ENCODE assay signal across 9 cellular contexts in genomic region chr17:75524269-75524970, GRCh38. TPM values are rescaled to one million over a fixed set of nuclear protein-coding genes. Genes with fewer than 3 reads are reported as not detected.
DNase-seq lines count a peak whose midpoint lies in the region; ATAC-seq, FAIRE-seq and TF ChIP-seq lines count a peak whose summit lies in the region.
"Had no signal": no experiment of that assay in that cellular context is flagged by ENCODE, and none has a peak within 500 bp of the region (broad histone marks: within the 10 kb centered on the region; RNA-seq: fewer than 3 reads in every experiment).

No MANE protein-coding gene starts in this region.

- H3K27ac ChIP-seq in K562 (ENCODE audit: extremely low read depth, low read depth, low read length) (peak overlapping the region; percentile 55; the same call in 1 of the 3 replicates), HepG2 (ENCODE audit: extremely low read length, insufficient read depth, low read length) (peak overlapping the region; percentile 64), substantia nigra (ENCODE audit: low read depth, low read length, poor library complexity, severe bottlenecking) (peak overlapping the region; percentile 73)

- peaks cover 12 to 35% of the 10 kb centered on the region in 2 experiments for H3K4me1 ChIP-seq in K562 (replicated peaks in 1 of 2; ENCODE audit: control insufficient read depth in 2 of 2, insufficient read depth in 2 of 2, low read length in 2 of 2)
- peaks cover 21% of the 10 kb centered on the region for H3K4me1 ChIP-seq in HepG2 (ENCODE audit: insufficient read depth, low read length)

- no peaks in the 10 kb centered on the region for H3K9me1 ChIP-seq in K562 (ENCODE audit: control insufficient read depth, insufficient read depth, low read length)

- no peak for TF ChIP-seq EP300 in K562 (IDR thresholded peaks at IDR 0.05; ENCODE audit: low read length)
- no peak for TF ChIP-seq EP300 in HepG2 (IDR thresholded peaks at IDR 0.05; ENCODE audit: low read depth in 2 of 2, low read length in 2 of 2)
- no peak for TF ChIP-seq EP300 in HepG2 (CRISPR knock-in tag; IDR thresholded peaks at IDR 0.05; ENCODE audit: borderline replicate concordance)

- in situ Hi-C loops in K562 (cut with MboI) (no loop called here), HepG2 (cut with HindIII; ENCODE audit: extremely low pct_ligation_motif_present, low pct_unique_long_range_greater_than_20kb) (no loop called here)

- H2AFZ ChIP-seq in K562 (ENCODE audit: low read depth, low read length) (peak overlapping the region; percentile 92), HepG2 (ENCODE audit: low read length) (no peak overlapping the region)

- H3K27me3 Mint-ChIP-seq in T-helper 2 cell treated with Interferon-gamma antibody and Interleukin-4, amounts not matched to agents 5 μg/mL and 100 μg/mL, for 36 hours (ENCODE audit: low read depth): peaks cover 12% of the 10 kb centered on the region

- H3K27me3 ChIP-seq in K562 (ENCODE audit: control insufficient read depth in 2 of 2, insufficient read depth in 2 of 2, low read length in 2 of 2) (no peaks in the 10 kb centered on the region), HepG2 (ENCODE audit: control insufficient read depth in 1 of 2, insufficient read depth in 2 of 2, low read length in 2 of 2) (no peaks in the 10 kb centered on the region)

- H3K9ac ChIP-seq in K562 (ENCODE audit: insufficient read depth in 1 of 2, low read depth in 2 of 2, low read length in 2 of 2) (peak overlapping the region; percentile 55 to 89; a peak in 3 of 4 replicates), HepG2 (ENCODE audit: insufficient read depth, low read depth, low read length) (peak overlapping the region; percentile 56; the same call in 1 of the 2 replicates)

- H3K4me3 Mint-ChIP-seq in T-helper 2 cell treated with Interferon-gamma antibody and Interleukin-4, amounts not matched to agents 5 μg/mL and 100 μg/mL, for 36 hours: peak overlapping the region; percentile 15

- no TSS peak for BruUV-seq in K562 (replicated peaks; lab: Mats Ljungman, UMichigan)
- no TSS peak for BruUV-seq in HepG2 (replicated peaks; lab: Mats Ljungman, UMichigan)

- DNase-seq in T-helper 2 cell treated with Interferon-gamma antibody and Interleukin-4, amounts not matched to agents 5 μg/mL and 100 μg/mL, for 36 hours (ENCODE audit: low spot score): no peak
- DNase-seq in T-helper 2 cell (no peak), K562 (ENCODE audit: extremely low read depth in 1 of 4, low spot score in 3 of 4) (no peak), HepG2 (ENCODE audit: low spot score) (no peak), substantia nigra (lab: John Stamatoyannopoulos, UW) (no peak), glomerular visceral epithelial cell (ENCODE audit: extremely low spot score) (no peak), DMS 273 treated with DMSO at 0.1 percent for 48 hours (lab: John Stamatoyannopoulos, UW) (no peak), AG08395 (ENCODE audit: low spot score) (no peak)

- peaks cover 19% of the 10 kb centered on the region for H3K36me3 Mint-ChIP-seq in T-helper 2 cell treated with Interferon-gamma antibody and Interleukin-4, amounts not matched to agents 5 μg/mL and 100 μg/mL, for 36 hours (ENCODE audit: low read depth)

- no peak for TF ChIP-seq POLR2A in K562 (conservative IDR thresholded peaks at IDR 0.05)
- TF ChIP-seq POLR2A in HepG2 (IDR thresholded peaks at IDR 0.05; ENCODE audit: insufficient read depth in 1 of 2, low read depth in 2 of 2, low read length in 2 of 2): no peak

- intact Hi-C loops in K562 (cut with micrococcal nuclease) (loop anchor here (10.0 kb wide), 1 partner anchor 240 kb away; the partner anchor contains the start of gene SLC25A19), HepG2 (cut with micrococcal nuclease; ENCODE audit: unreplicated experiment) (no loop called here)

- no peak overlapping the region for H3K27ac Mint-ChIP-seq in T-helper 2 cell treated with Interferon-gamma antibody and Interleukin-4, amounts not matched to agents 5 μg/mL and 100 μg/mL, for 36 hours

- no peak for TF ChIP-seq RAD21 in K562 (CRISPR knock-in tag; conservative IDR thresholded peaks at IDR 0.05 in 1 of 2, IDR thresholded peaks at IDR 0.05 in 1 of 2)
- TF ChIP-seq RAD21 in HepG2 (CRISPR knock-in tag; IDR thresholded peaks at IDR 0.05): no peak

- TF ChIP-seq CTCF in K562 (IDR thresholded peaks at IDR 0.05 in 2 of 3, conservative IDR thresholded peaks at IDR 0.05 in 1 of 3; ENCODE audit: insufficient read depth in 2 of 3, low read depth in 1 of 3, low read length in 3 of 3): no peak
- no peak for TF ChIP-seq CTCF in HepG2 (CRISPR knock-in tag; IDR thresholded peaks at IDR 0.05)

- H3K4me3 ChIP-seq in K562: peak overlapping the region; percentile 94
- peak overlapping the region; percentile 85 to 95 (median 86); a peak in 5 of 6 replicates for H3K4me3 ChIP-seq in HepG2 (replicated peaks in 1 of 3; ENCODE audit: insufficient read depth in 1 of 3, low read depth in 2 of 3, low read length in 3 of 3)

- H4K20me1 ChIP-seq in K562 (replicated peaks; ENCODE audit: control insufficient read depth, insufficient read depth, low read length) (no peaks in the 10 kb centered on the region; the same call in 1 of the 2 replicates), HepG2 (ENCODE audit: insufficient read depth, low read length) (peaks cover 5% of the 10 kb centered on the region; the same call in 1 of the 2 replicates)

- POLR2A ChIA-PET in K562 (lab: Yijun Ruan, JAX) (interaction anchor here (0.8 to 1.3 kb wide), 4 partner anchors 8 to 46 kb away, joined by 3 to 5 read pairs (median 4); partner anchors contain the start of gene TSEN54), HepG2 (lab: Yijun Ruan, JAX) (interaction anchor here (0.5 to 3.0 kb wide), 16 partner anchors 8 to 255 kb away, joined by 3 to 29 read pairs (median 6); partner anchors contain the start of genes TMEM94 and TSEN54)

- FAIRE-seq in K562 (lab: Jason Lieb, UNC): peak; percentile 32
- FAIRE-seq in HepG2 (lab: Jason Lieb, UNC): no peak
- FAIRE-seq: A204.1 had no signal

- peaks cover 41% of the 10 kb centered on the region for H3K36me3 ChIP-seq in K562 (ENCODE audit: control insufficient read depth, insufficient read depth, low read length)
- peaks cover 3 to 21% of the 10 kb centered on the region in 2 experiments; a peak in 4 of 5 replicates for H3K36me3 ChIP-seq in HepG2 (replicated peaks in 1 of 2; ENCODE audit: control insufficient read depth in 1 of 2, insufficient read depth in 2 of 2, low read length in 2 of 2)

- peaks cover 8% of the 10 kb centered on the region; the same call in 1 of the 3 replicates for H3K79me2 ChIP-seq in K562 (ENCODE audit: control insufficient read depth, insufficient read depth, low read length)
- H3K79me2 ChIP-seq in HepG2 (ENCODE audit: insufficient read depth, low read length): peaks cover 17% of the 10 kb centered on the region

- WGBS in K562 (ENCODE audit: insufficient coverage, low coverage, missing lambda C conversion rate): 29% methylated on average over 18 of the region's 24 CpGs
- WGBS in HepG2 (ENCODE audit: low lambda C conversion rate): 42% methylated on average over 22 of the region's 24 CpGs

- CTCF ChIA-PET in K562 (lab: Yijun Ruan, JAX; ENCODE audit: low intra/inter-chr PET ratio) (interaction anchor here (1.9 to 2.3 kb wide), 2 partner anchors 9 to 98 kb away, joined by 9 read pairs; partner anchors contain the start of genes CASKIN2 and TSEN54), HepG2 (lab: Yijun Ruan, JAX; ENCODE audit: low intra/inter-chr PET ratio, low total read pairs) (interaction anchor here (1.5 to 2.7 kb wide), 3 partner anchors 8 to 98 kb away, joined by 4 to 26 read pairs (median 12); partner anchors contain the start of genes CASKIN2 and TSEN54)

- H3K4me2 ChIP-seq in K562 (ENCODE audit: insufficient read depth, low read length) (peak overlapping the region; percentile 73), HepG2 (ENCODE audit: low read depth, low read length) (peak overlapping the region; percentile 77)

- H3K9me3 Mint-ChIP-seq in T-helper 2 cell treated with Interferon-gamma antibody and Interleukin-4, amounts not matched to agents 5 μg/mL and 100 μg/mL, for 36 hours: no peaks in the 10 kb centered on the region

- ATAC-seq in K562 (no peak), HepG2 (no peak)

- H3K9me3 ChIP-seq in K562 (replicated peaks; ENCODE audit: control insufficient read depth, insufficient read depth, low read depth, low read length): no peaks in the 10 kb centered on the region
- H3K9me3 ChIP-seq in HepG2 (ENCODE audit: low read length): no peaks in the 10 kb centered on the region

- H3K4me1 Mint-ChIP-seq in T-helper 2 cell treated with Interferon-gamma antibody and Interleukin-4, amounts not matched to agents 5 μg/mL and 100 μg/mL, for 36 hours (ENCODE audit: low read depth): peaks cover 9% of the 10 kb centered on the region

RNA-seq across cellular contexts. Expression of gene LLGL2, which starts 1.1 kb away (rescaled TPM):
- 25.4 and 96.6 TPM in 2 replicates for total RNA-seq in K562 (2011; cell fraction: chromatin; rRNA removed; ENCODE audit: low replicate concordance)
- total RNA-seq in K562 (2011; cell fraction: nucleolus; rRNA removed): 63.3 and 66.7 TPM in 2 replicates
- total RNA-seq in K562 (2011; cell fraction: nucleoplasm; rRNA removed): 38.1 and 42.6 TPM in 2 replicates
- total RNA-seq in K562 (2014; rRNA removed) (17.9 and 19.5 TPM in 2 replicates), K562 (2014; rRNA removed; fragmentation: Illumina TruSeq; extraction: Trizol) (1.8 and 3.0 TPM in 2 replicates), K562 (2015; rRNA removed; fragmentation: Illumina TruSeq; extraction: Trizol) (10.2 and 11.8 TPM in 2 replicates), K562 (2021) (24.4 and 25.2 TPM in 2 replicates), HepG2 (2016; rRNA removed; fragmentation: Illumina TruSeq; extraction: Trizol) (53.9 and 86.7 TPM in 2 replicates)
- polyA plus RNA-seq in K562 (2011; rRNA removed) (12.5 and 16.0 TPM in 2 replicates), K562 (2014; fragmentation: Illumina TruSeq; extraction: Trizol) (3.7 and 14.7 TPM in 2 replicates), K562 (2014; fragmentation: Nextera tagmentation; extraction: Ambion mirVana) (1 to 10 TPM in 1 of 2 experiments, under 1 TPM in 1; 0.32 to 1.3 TPM), K562 (2014; rRNA removed) (17.7 and 23.7 TPM in 2 replicates), HepG2 (2011; rRNA removed) (83.0 and 109 TPM in 2 replicates)
- polyA plus RNA-seq in K562 (2011; cell fraction: cytosol; rRNA removed): 14.3 and 34.7 TPM in 2 replicates
- 44.8 and 82.4 TPM in 2 replicates for polyA plus RNA-seq in K562 (2011; cell fraction: nucleus; rRNA removed)
- polyA plus RNA-seq in K562 (2012): 14.8 and 26.6 TPM in 2 replicates
- polyA minus RNA-seq in K562 (2011; rRNA and poly(A)+ RNA removed): 4.3 and 6.7 TPM in 2 replicates
- polyA minus RNA-seq in K562 (2011; cell fraction: cytosol; rRNA and poly(A)+ RNA removed): 10.6 and 11.3 TPM in 2 replicates
- 21.3 and 23.8 TPM in 2 replicates for polyA minus RNA-seq in K562 (2011; cell fraction: nucleus; rRNA and poly(A)+ RNA removed)
- total RNA-seq in HepG2 (2016; cell fraction: cytosol; rRNA removed; fragmentation: Illumina TruSeq; extraction: Trizol; ENCODE audit: low read depth): 27.2 and 32.8 TPM in 2 replicates
- total RNA-seq in HepG2 (2016; cell fraction: insoluble cytoplasmic fraction; rRNA removed; fragmentation: Illumina TruSeq; extraction: Trizol): 51.9 and 87.2 TPM in 2 replicates
- 45.8 and 50.7 TPM in 2 replicates for total RNA-seq in HepG2 (2016; cell fraction: membrane; rRNA removed; fragmentation: Illumina TruSeq; extraction: Trizol)
- total RNA-seq in HepG2 (2016; cell fraction: nucleus; rRNA removed; fragmentation: Illumina TruSeq; extraction: Trizol): 72.1 and 85.8 TPM in 2 replicates
- polyA plus RNA-seq in HepG2 (2011; cell fraction: cytosol; rRNA removed): 40.2 and 67.1 TPM in 2 replicates
- 384 and 448 TPM in 2 replicates for polyA plus RNA-seq in HepG2 (2011; cell fraction: nucleus; rRNA removed)
- polyA plus RNA-seq in HepG2 (2012): 33.3 and 59.5 TPM in 2 replicates
- polyA plus RNA-seq in HepG2 (2016; cell fraction: cytosol; fragmentation: Illumina TruSeq; extraction: Trizol; ENCODE audit: low read depth): 23.2 and 28.1 TPM in 2 replicates
- 41.6 and 52.9 TPM in 2 replicates for polyA plus RNA-seq in HepG2 (2016; cell fraction: insoluble cytoplasmic fraction; fragmentation: Illumina TruSeq; extraction: Trizol; ENCODE audit: low read depth)
- 32.5 and 33.0 TPM in 2 replicates for polyA plus RNA-seq in HepG2 (2016; cell fraction: membrane; fragmentation: Illumina TruSeq; extraction: Trizol; ENCODE audit: low read depth)
- 204 and 230 TPM in 2 replicates for polyA plus RNA-seq in HepG2 (2016; cell fraction: nucleus; fragmentation: Illumina TruSeq; extraction: Trizol; ENCODE audit: insufficient read depth, low read depth)
- 30.9 and 126 TPM in 2 replicates for polyA minus RNA-seq in HepG2 (2011; rRNA and poly(A)+ RNA removed; ENCODE audit: low replicate concordance)
- polyA minus RNA-seq in HepG2 (2011; cell fraction: cytosol; rRNA and poly(A)+ RNA removed): 30.6 and 31.7 TPM in 2 replicates
- polyA minus RNA-seq in HepG2 (2011; cell fraction: nucleus; rRNA and poly(A)+ RNA removed): 79.4 and 86.0 TPM in 2 replicates

RNA-seq across cellular contexts. Expression of gene TSEN54, which starts 8.1 kb away (rescaled TPM):
- 43.1 and 96.1 TPM in 2 replicates for total RNA-seq in K562 (2011; cell fraction: chromatin; rRNA removed; ENCODE audit: low replicate concordance)
- total RNA-seq in K562 (2011; cell fraction: nucleolus; rRNA removed): 63.2 and 67.5 TPM in 2 replicates
- total RNA-seq in K562 (2011; cell fraction: nucleoplasm; rRNA removed): 52.4 and 53.0 TPM in 2 replicates
- total RNA-seq in K562 (2014; rRNA removed) (53.0 and 81.0 TPM in 2 replicates), K562 (2014; rRNA removed; fragmentation: Illumina TruSeq; extraction: Trizol) (34.6 and 48.9 TPM in 2 replicates), K562 (2015; rRNA removed; fragmentation: Illumina TruSeq; extraction: Trizol) (35.6 and 37.2 TPM in 2 replicates), K562 (2021) (58.0 and 64.3 TPM in 2 replicates), HepG2 (2016; rRNA removed; fragmentation: Illumina TruSeq; extraction: Trizol) (43.6 and 62.9 TPM in 2 replicates)
- polyA plus RNA-seq in K562 (2011; rRNA removed) (57.6 and 62.0 TPM in 2 replicates), K562 (2014; fragmentation: Illumina TruSeq; extraction: Trizol) (40.0 and 41.6 TPM in 2 replicates), K562 (2014; fragmentation: Nextera tagmentation; extraction: Ambion mirVana) (10 to 100 TPM in 1 of 2 experiments, 1 to 10 TPM in 1; 5.9 to 13.6 TPM), K562 (2014; rRNA removed) (55.6 and 62.6 TPM in 2 replicates), HepG2 (2011; rRNA removed) (63.3 and 64.4 TPM in 2 replicates)
- 56.9 and 82.8 TPM in 2 replicates for polyA plus RNA-seq in K562 (2011; cell fraction: cytosol; rRNA removed)
- 77.8 and 89.5 TPM in 2 replicates for polyA plus RNA-seq in K562 (2011; cell fraction: nucleus; rRNA removed)
- polyA plus RNA-seq in K562 (2012): 38.5 and 39.9 TPM in 2 replicates
- polyA minus RNA-seq in K562 (2011; rRNA and poly(A)+ RNA removed): 23.1 and 38.9 TPM in 2 replicates
- polyA minus RNA-seq in K562 (2011; cell fraction: cytosol; rRNA and poly(A)+ RNA removed): 16.1 and 23.9 TPM in 2 replicates
- 14.4 and 17.5 TPM in 2 replicates for polyA minus RNA-seq in K562 (2011; cell fraction: nucleus; rRNA and poly(A)+ RNA removed)
- total RNA-seq in HepG2 (2016; cell fraction: cytosol; rRNA removed; fragmentation: Illumina TruSeq; extraction: Trizol; ENCODE audit: low read depth): 20.6 and 23.0 TPM in 2 replicates
- 44.0 and 64.1 TPM in 2 replicates for total RNA-seq in HepG2 (2016; cell fraction: insoluble cytoplasmic fraction; rRNA removed; fragmentation: Illumina TruSeq; extraction: Trizol)
- total RNA-seq in HepG2 (2016; cell fraction: membrane; rRNA removed; fragmentation: Illumina TruSeq; extraction: Trizol): 44.5 and 45.0 TPM in 2 replicates
- 39.9 and 48.4 TPM in 2 replicates for total RNA-seq in HepG2 (2016; cell fraction: nucleus; rRNA removed; fragmentation: Illumina TruSeq; extraction: Trizol)
- polyA plus RNA-seq in HepG2 (2011; cell fraction: cytosol; rRNA removed): 36.2 and 47.1 TPM in 2 replicates
- polyA plus RNA-seq in HepG2 (2011; cell fraction: nucleus; rRNA removed): 87.7 and 89.1 TPM in 2 replicates
- 22.1 and 34.4 TPM in 2 replicates for polyA plus RNA-seq in HepG2 (2012)
- polyA plus RNA-seq in HepG2 (2016; cell fraction: cytosol; fragmentation: Illumina TruSeq; extraction: Trizol; ENCODE audit: low read depth): 20.4 and 20.5 TPM in 2 replicates
- polyA plus RNA-seq in HepG2 (2016; cell fraction: insoluble cytoplasmic fraction; fragmentation: Illumina TruSeq; extraction: Trizol; ENCODE audit: low read depth): 37.7 and 50.5 TPM in 2 replicates
- polyA plus RNA-seq in HepG2 (2016; cell fraction: membrane; fragmentation: Illumina TruSeq; extraction: Trizol; ENCODE audit: low read depth): 30.9 and 35.9 TPM in 2 replicates
- polyA plus RNA-seq in HepG2 (2016; cell fraction: nucleus; fragmentation: Illumina TruSeq; extraction: Trizol; ENCODE audit: insufficient read depth, low read depth): 108 and 110 TPM in 2 replicates
- polyA minus RNA-seq in HepG2 (2011; rRNA and poly(A)+ RNA removed; ENCODE audit: low replicate concordance): 56.0 and 95.0 TPM in 2 replicates
- 11.3 and 14.0 TPM in 2 replicates for polyA minus RNA-seq in HepG2 (2011; cell fraction: cytosol; rRNA and poly(A)+ RNA removed)
- polyA minus RNA-seq in HepG2 (2011; cell fraction: nucleus; rRNA and poly(A)+ RNA removed): 13.9 and 15.5 TPM in 2 replicates

RNA-seq across cellular contexts. Expression of gene CASKIN2, which starts 9.1 kb away (rescaled TPM):
- total RNA-seq in K562 (2011; cell fraction: chromatin; rRNA removed; ENCODE audit: low replicate concordance): 7.8 and 33.3 TPM in 2 replicates
- 14.5 and 19.7 TPM in 2 replicates for total RNA-seq in K562 (2011; cell fraction: nucleolus; rRNA removed)
- total RNA-seq in K562 (2011; cell fraction: nucleoplasm; rRNA removed): 6.2 and 10.0 TPM in 2 replicates
- total RNA-seq in K562 (2014; rRNA removed) (2.3 and 3.5 TPM in 2 replicates), K562 (2014; rRNA removed; fragmentation: Illumina TruSeq; extraction: Trizol) (1.1 and 1.3 TPM in 2 replicates), K562 (2015; rRNA removed; fragmentation: Illumina TruSeq; extraction: Trizol) (2.1 and 2.3 TPM in 2 replicates), K562 (2021) (12.2 and 14.5 TPM in 2 replicates), HepG2 (2016; rRNA removed; fragmentation: Illumina TruSeq; extraction: Trizol) (5.2 and 10.6 TPM in 2 replicates)
- polyA plus RNA-seq in K562 (2011; rRNA removed) (1.9 and 2.2 TPM in 2 replicates), K562 (2014; fragmentation: Illumina TruSeq; extraction: Trizol) (2.5 and 5.7 TPM in 2 replicates), K562 (2014; fragmentation: Nextera tagmentation; extraction: Ambion mirVana) (under 1 TPM; 0.01 to 0.04 TPM), K562 (2014; rRNA removed) (3.0 and 5.1 TPM in 2 replicates), HepG2 (2011; rRNA removed) (6.8 and 7.8 TPM in 2 replicates)
- polyA plus RNA-seq in K562 (2011; cell fraction: cytosol; rRNA removed): 1.2 and 1.5 TPM in 2 replicates
- polyA plus RNA-seq in K562 (2011; cell fraction: nucleus; rRNA removed): 6.5 and 13.9 TPM in 2 replicates
- 4.8 and 5.2 TPM in 2 replicates for polyA plus RNA-seq in K562 (2012)
- 1.8 and 1.9 TPM in 2 replicates for polyA minus RNA-seq in K562 (2011; rRNA and poly(A)+ RNA removed)
- 3.8 and 8.4 TPM in 2 replicates for polyA minus RNA-seq in K562 (2011; cell fraction: cytosol; rRNA and poly(A)+ RNA removed)
- polyA minus RNA-seq in K562 (2011; cell fraction: nucleus; rRNA and poly(A)+ RNA removed): 8.6 and 9.6 TPM in 2 replicates
- total RNA-seq in HepG2 (2016; cell fraction: cytosol; rRNA removed; fragmentation: Illumina TruSeq; extraction: Trizol; ENCODE audit: low read depth): 1.5 and 1.8 TPM in 2 replicates
- 4.9 and 7.5 TPM in 2 replicates for total RNA-seq in HepG2 (2016; cell fraction: insoluble cytoplasmic fraction; rRNA removed; fragmentation: Illumina TruSeq; extraction: Trizol)
- 3.4 and 4.1 TPM in 2 replicates for total RNA-seq in HepG2 (2016; cell fraction: membrane; rRNA removed; fragmentation: Illumina TruSeq; extraction: Trizol)
- total RNA-seq in HepG2 (2016; cell fraction: nucleus; rRNA removed; fragmentation: Illumina TruSeq; extraction: Trizol): 6.8 and 8.0 TPM in 2 replicates
- polyA plus RNA-seq in HepG2 (2011; cell fraction: cytosol; rRNA removed): 1.9 and 2.2 TPM in 2 replicates
- 23.6 and 26.5 TPM in 2 replicates for polyA plus RNA-seq in HepG2 (2011; cell fraction: nucleus; rRNA removed)
- 6.2 and 9.6 TPM in 2 replicates for polyA plus RNA-seq in HepG2 (2012)
- 0.61 and 0.68 TPM in 2 replicates for polyA plus RNA-seq in HepG2 (2016; cell fraction: cytosol; fragmentation: Illumina TruSeq; extraction: Trizol; ENCODE audit: low read depth)
- polyA plus RNA-seq in HepG2 (2016; cell fraction: insoluble cytoplasmic fraction; fragmentation: Illumina TruSeq; extraction: Trizol; ENCODE audit: low read depth): 4.4 and 7.0 TPM in 2 replicates
- polyA plus RNA-seq in HepG2 (2016; cell fraction: membrane; fragmentation: Illumina TruSeq; extraction: Trizol; ENCODE audit: low read depth): 1.6 and 1.8 TPM in 2 replicates
- polyA plus RNA-seq in HepG2 (2016; cell fraction: nucleus; fragmentation: Illumina TruSeq; extraction: Trizol; ENCODE audit: insufficient read depth, low read depth): 16.3 and 16.6 TPM in 2 replicates
- polyA minus RNA-seq in HepG2 (2011; rRNA and poly(A)+ RNA removed; ENCODE audit: low replicate concordance): 11.8 and 14.9 TPM in 2 replicates
- polyA minus RNA-seq in HepG2 (2011; cell fraction: cytosol; rRNA and poly(A)+ RNA removed): 4.9 and 5.0 TPM in 2 replicates
- polyA minus RNA-seq in HepG2 (2011; cell fraction: nucleus; rRNA and poly(A)+ RNA removed): 17.0 and 20.4 TPM in 2 replicates
